Comparison of ENCODE assay signal across 7 cellular contexts in genomic region chr14:34538871-34539406, GRCh38. TPM values are rescaled to one million over a fixed set of nuclear protein-coding genes. Genes with fewer than 3 reads are reported as not detected.
A peak's percentile ranks its signal among the peaks of the same experiment; 100 is the strongest.
DNase-seq lines count a peak whose midpoint lies in the region; ATAC-seq and TF ChIP-seq lines count a peak whose summit lies in the region.

No MANE protein-coding gene starts in this region.

- peaks cover 11% of the 10 kb centered on the region for H3K4me1 ChIP-seq in RWPE2 (ENCODE audit: insufficient read depth, poor library complexity, severe bottlenecking)
- peaks cover 11 to 18% (median 13%) of the 10 kb centered on the region in 3 donors for H3K4me1 ChIP-seq in skeletal muscle tissue (ENCODE audit: control insufficient read depth in 3 of 3, insufficient read depth in 3 of 3, low read length in 3 of 3)

- H3K27me3 ChIP-seq in RWPE2 (ENCODE audit: insufficient read depth, poor library complexity, severe bottlenecking) = no peaks in the 10 kb centered on the region
- no peaks in the 10 kb centered on the region for H3K27me3 ChIP-seq in skeletal muscle tissue (ENCODE audit: control insufficient read depth in 3 of 3, insufficient read depth in 3 of 3, low read length in 3 of 3)

- H3K9me3 ChIP-seq in RWPE2 (ENCODE audit: severe bottlenecking) (no peaks in the 10 kb centered on the region), skeletal muscle tissue (ENCODE audit: control insufficient read depth in 3 of 3, low read length in 3 of 3) (no peaks in the 10 kb centered on the region)

- no peak for DNase-seq in RWPE2 (ENCODE audit: low spot score)
- DNase-seq in fibroblast of villous mesenchyme (ENCODE audit: low read depth) = no peak
- DNase-seq in DMS79 (lab: John Stamatoyannopoulos, UW) = no peak
- DNase-seq in glomerular visceral epithelial cell (ENCODE audit: extremely low spot score) = no peak
- no peak for DNase-seq in NAMALWA (ENCODE audit: low spot score)

- no peak for TF ChIP-seq CTCF in RWPE2 (IDR thresholded peaks at IDR 0.05; ENCODE audit: poor library complexity, severe bottlenecking)
- TF ChIP-seq CTCF in fibroblast of villous mesenchyme (IDR thresholded peaks at IDR 0.05; ENCODE audit: insufficient read depth, low read depth, low read length) = no peak

- H3K9ac ChIP-seq in skeletal muscle tissue (ENCODE audit: low read depth in 1 of 3, low read length in 3 of 3) = peak overlapping the region; percentile 99 to 100 (median 99)

- peak overlapping the region; percentile 83 for H3K4me3 ChIP-seq in RWPE2 (ENCODE audit: severe bottlenecking)
- H3K4me3 ChIP-seq in fibroblast of villous mesenchyme (ENCODE audit: low read depth, low read length) = peak overlapping the region; percentile 96
- peak overlapping the region; percentile 96 to 99 (median 99) for H3K4me3 ChIP-seq in skeletal muscle tissue (ENCODE audit: low read length in 3 of 3)

- H3K36me3 ChIP-seq in RWPE2 (ENCODE audit: low read depth) = peaks cover 30% of the 10 kb centered on the region
- H3K36me3 ChIP-seq in skeletal muscle tissue (ENCODE audit: control insufficient read depth in 3 of 3, insufficient read depth in 3 of 3, low read length in 3 of 3) = peaks cover 4 to 12% (median 6%) of the 10 kb centered on the region in 3 donors

- H3K27ac ChIP-seq in RWPE2 (ENCODE audit: poor library complexity, severe bottlenecking) (peak overlapping the region; percentile 42), skeletal muscle tissue (ENCODE audit: low read depth, low read length) (peak overlapping the region; percentile 98)

- ATAC-seq in GM21447 (IDR thresholded peaks at IDR 0.05; ENCODE audit: unreplicated experiment) = peak; percentile 11
- ATAC-seq in RWPE2 (ENCODE audit: low read depth) = peak; percentile 7; the same call in 2 of the 3 replicates

RNA-seq across cellular contexts. Expression of gene EAPP, which starts 0.6 kb away (rescaled TPM):
- 35.1 and 37.1 TPM in 2 replicates for total RNA-seq in fibroblast of villous mesenchyme
- 43.3 TPM for total RNA-seq in skeletal muscle tissue
